Comparison of ENCODE assay signal across 12 cellular contexts in genomic region chr11:2988361-2988762, GRCh38. TPM values are rescaled to one million over a fixed set of nuclear protein-coding genes. Genes with fewer than 3 reads are reported as not detected.
DNase-seq lines count a peak whose midpoint lies in the region; ATAC-seq, FAIRE-seq and TF ChIP-seq lines count a peak whose summit lies in the region.
"Had no signal": no experiment of that assay in that cellular context is flagged by ENCODE, and none has a peak within 500 bp of the region (broad histone marks: within the 10 kb centered on the region; RNA-seq: fewer than 3 reads in every experiment).

No MANE protein-coding gene starts in this region.

- H3K4me3 Mint-ChIP-seq in CD4-positive, alpha-beta T cell = peak overlapping the region; percentile 99
- peak overlapping the region; percentile 97 for H3K4me3 Mint-ChIP-seq in natural killer cell

- peak; percentile 2 for ATAC-seq in CD4-positive, alpha-beta T cell (ENCODE audit: poor library complexity)
- no peak for ATAC-seq in natural killer cell
- ATAC-seq in GM21515 (IDR thresholded peaks at IDR 0.05; ENCODE audit: unreplicated experiment) = no peak
- no peak for ATAC-seq in left cardiac atrium
- no peak for ATAC-seq in GM21576 (IDR thresholded peaks at IDR 0.05; ENCODE audit: unreplicated experiment)

- TF ChIP-seq CTCF in CD4-positive, alpha-beta T cell (IDR thresholded peaks at IDR 0.05) = no peak
- TF ChIP-seq CTCF in natural killer cell (IDR thresholded peaks at IDR 0.05) = no peak

- H3K27me3 Mint-ChIP-seq in CD4-positive, alpha-beta T cell = no peaks in the 10 kb centered on the region
- no peaks in the 10 kb centered on the region for H3K27me3 Mint-ChIP-seq in natural killer cell (ENCODE audit: low read depth in 2 of 2)

- FAIRE-seq in H54 (lab: Jason Lieb, UNC) = no peak

- DNase-seq in CD4-positive, alpha-beta T cell = no peak
- DNase-seq in NCI-H526 treated with DMSO at 0.1 percent for 48 hours (lab: John Stamatoyannopoulos, UW) = peak; percentile 93
- peak; percentile 30 for DNase-seq in central memory CD4-positive, alpha-beta T cell
- DNase-seq in natural killer cell = no peak
- no peak for DNase-seq in left cardiac atrium
- no peak for DNase-seq in H54 (ENCODE audit: insufficient read length, low spot score)
- DNase-seq: amygdala, HCEC 1CT, NCI-H774, thyroid gland had no signal

- intact Hi-C loops in CD4-positive, alpha-beta T cell (cut with DNase I, micrococcal nuclease) = loop anchor here (1.0 to 5.0 kb wide), 3 partner anchors 26 to 69 kb away; partner anchors contain the start of gene CARS1 (in 1 of the 2)
- intact Hi-C loops in natural killer cell (cut with micrococcal nuclease) (loop anchor here (5.0 kb wide), 1 partner anchor 219 kb away; no protein-coding TSS in a partner anchor), left cardiac atrium (cut with DNase I) (no loop called here)

- no peaks in the 10 kb centered on the region for H3K27me3 ChIP-seq in CD4-positive, alpha-beta T cell (ENCODE audit: control insufficient read depth, insufficient read depth, low read length)
- H3K27me3 ChIP-seq: thyroid gland had no signal

- peak overlapping the region; percentile 75 for H3K27ac ChIP-seq in CD4-positive, alpha-beta T cell (ENCODE audit: low read depth, low read length)

- H3K4me1 Mint-ChIP-seq in CD4-positive, alpha-beta T cell (ENCODE audit: low read depth) = peaks cover 60% of the 10 kb centered on the region
- peaks cover 47 to 63% of the 10 kb centered on the region in 2 donors for H3K4me1 Mint-ChIP-seq in natural killer cell

- no peaks in the 10 kb centered on the region for H3K9me3 ChIP-seq in CD4-positive, alpha-beta T cell (ENCODE audit: control insufficient read depth, low read length)
- H3K9me3 ChIP-seq: thyroid gland had no signal

- H3K9me3 Mint-ChIP-seq in CD4-positive, alpha-beta T cell = no peaks in the 10 kb centered on the region
- H3K9me3 Mint-ChIP-seq in natural killer cell = no peaks in the 10 kb centered on the region

- CTCF ChIA-PET in CD4-positive, alpha-beta T cell (lab: Charles Lee) = interaction anchor here (1.0 to 3.1 kb wide), 4 partner anchors 13 to 49 kb away, joined by 3 to 17 read pairs (median 8); no protein-coding TSS in a partner anchor

- H3K27ac Mint-ChIP-seq in CD4-positive, alpha-beta T cell = peak overlapping the region; percentile 89
- peak overlapping the region; percentile 79 to 99 for H3K27ac Mint-ChIP-seq in natural killer cell

- H3K36me3 Mint-ChIP-seq in CD4-positive, alpha-beta T cell (ENCODE audit: low read depth) = peaks cover 40% of the 10 kb centered on the region
- H3K36me3 Mint-ChIP-seq in natural killer cell = no peaks in the 10 kb centered on the region

- POLR2A ChIA-PET in CD4-positive, alpha-beta T cell (lab: Charles Lee) = interaction anchor here (0.9 to 4.8 kb wide), 12 partner anchors 10 to 588 kb away, joined by 3 to 206 read pairs (median 4); partner anchors contain the start of genes CARS1 and TSSC4

- TF ChIP-seq POLR2A in H54 (IDR thresholded peaks at IDR 0.05; ENCODE audit: low read depth, low read length) = no peak

RNA-seq across cellular contexts. Expression of gene NAP1L4, which starts 3.8 kb away (rescaled TPM):
- 100 to 1,000 TPM; 262 to 285 TPM for total RNA-seq in CD4-positive, alpha-beta T cell
- total RNA-seq in natural killer cell (100 to 1,000 TPM; 219 to 244 (median 237) TPM), left cardiac atrium (100 to 1,000 TPM; 125 to 144 TPM)

RNA-seq across cellular contexts. Expression of gene PHLDA2, which starts 59.1 kb away (rescaled TPM):
- total RNA-seq in CD4-positive, alpha-beta T cell = 1 to 10 TPM; 1.1 to 1.3 TPM
- total RNA-seq in natural killer cell (1 to 10 TPM in 2 of 3 donors, under 1 TPM in 1; 0.79 to 3.2 (median 2.2) TPM), left cardiac atrium (1 to 10 TPM; 2.2 to 3.4 TPM)

Comparison
In these comparisons a context has a peak if more than half of its experiments do, and no peak if none do; other contexts are left out.
1. DNase-seq: peak in NCI-H526 treated with DMSO at 0.1 percent for 48 hours (single experiment) and central memory CD4-positive, alpha-beta T cell (single experiment); none in CD4-positive, alpha-beta T cell (0 of 10), natural killer cell (single experiment), left cardiac atrium (single experiment) and H54 (single experiment).
2. intact Hi-C loops: an anchor here in CD4-positive, alpha-beta T cell (1.0 to 5.0 kb wide) and natural killer cell (5.0 kb wide); none called in left cardiac atrium.